Comparison of ENCODE assay signal across 1 cellular context in genomic region chr12:94592723-94593122, GRCh38. TPM values are rescaled to one million over a fixed set of nuclear protein-coding genes. Genes with fewer than 3 reads are reported as not detected.
"Had no signal": no experiment of that assay in that cellular context is flagged by ENCODE, and none has a peak within 500 bp of the region (broad histone marks: within the 10 kb centered on the region; RNA-seq: fewer than 3 reads in every experiment).

No MANE protein-coding gene starts in this region.

RNA-seq across cellular contexts. Expression of gene TMCC3, which starts 57.6 kb away (rescaled TPM):
- total RNA-seq: osteocyte had no signal
